In genomic region chr2:64652231-64653173, GRCh38 we compare ENCODE assay signal across 8 cellular contexts. TPM values are rescaled to one million over a fixed set of nuclear protein-coding genes. Genes with fewer than 3 reads are reported as not detected.
DNase-seq lines count a peak whose midpoint lies in the region; ATAC-seq and TF ChIP-seq lines count a peak whose summit lies in the region.

No MANE protein-coding gene starts in this region.

- peaks cover 55% of the 10 kb centered on the region for H4K20me1 ChIP-seq in neural progenitor cell (ENCODE audit: low read depth)

- H3K27ac ChIP-seq in WERI-Rb-1: peak overlapping the region; percentile 97
- H3K27ac ChIP-seq in neural progenitor cell: peak overlapping the region; percentile 99

- H3K36me3 Mint-ChIP-seq in neural progenitor cell: no peaks in the 10 kb centered on the region

- H3K4me3 Mint-ChIP-seq in neural progenitor cell: peak overlapping the region; percentile 88

- peaks cover 49% of the 10 kb centered on the region for H3K4me1 ChIP-seq in neural progenitor cell

- no peaks in the 10 kb centered on the region for H3K27me3 ChIP-seq in WERI-Rb-1 (ENCODE audit: insufficient read depth, low read depth, severe bottlenecking)
- no peaks in the 10 kb centered on the region for H3K27me3 ChIP-seq in neural progenitor cell

- H3K36me3 ChIP-seq in WERI-Rb-1 (peaks cover 6% of the 10 kb centered on the region), neural progenitor cell (no peaks in the 10 kb centered on the region)

- ATAC-seq in GM21528 (IDR thresholded peaks at IDR 0.05; ENCODE audit: low FRiP score, unreplicated experiment) (no peak), HG02588 (IDR thresholded peaks at IDR 0.05; ENCODE audit: unreplicated experiment) (no peak), GM19035 (IDR thresholded peaks at IDR 0.05; ENCODE audit: unreplicated experiment) (no peak)

- H3K27ac Mint-ChIP-seq in neural progenitor cell: peak overlapping the region; percentile 27

- H3K9me3 ChIP-seq in WERI-Rb-1 (ENCODE audit: severe bottlenecking) (no peaks in the 10 kb centered on the region), neural progenitor cell (ENCODE audit: low read depth) (no peaks in the 10 kb centered on the region)

- peaks cover 60% of the 10 kb centered on the region for H3F3A ChIP-seq in neural progenitor cell (ENCODE audit: low read depth)

- H3K27me3 Mint-ChIP-seq in neural progenitor cell (ENCODE audit: insufficient read depth, low read depth): no peaks in the 10 kb centered on the region

- TF ChIP-seq CTCF in WERI-Rb-1 (IDR thresholded peaks at IDR 0.05; ENCODE audit: low read depth, low read length) (no peak), fibroblast of mammary gland (conservative IDR thresholded peaks at IDR 0.05; ENCODE audit: control insufficient read depth, insufficient read depth, low read depth, low read length) (no peak), neural progenitor cell (IDR thresholded peaks at IDR 0.05) (no peak)

- DNase-seq in GM03348 (ENCODE audit: low spot score) (peak; percentile 55), M059J (ENCODE audit: low read depth) (peak; percentile 69), WERI-Rb-1 (peak; percentile 86), fibroblast of mammary gland (ENCODE audit: low read depth) (peak; percentile 73), neural progenitor cell (ENCODE audit: low spot score) (peak; percentile 64)

- peak overlapping the region; percentile 88 for H3K4me2 ChIP-seq in neural progenitor cell

- peak overlapping the region; percentile 77 for H3K4me3 ChIP-seq in WERI-Rb-1 (ENCODE audit: low read depth, low read length)
- H3K4me3 ChIP-seq in fibroblast of mammary gland (ENCODE audit: control insufficient read depth, low read depth, low read length): peak overlapping the region; percentile 86
- peak overlapping the region; percentile 99 for H3K4me3 ChIP-seq in neural progenitor cell

- no peak overlapping the region for H2AFZ ChIP-seq in neural progenitor cell (replicated peaks)

- peaks cover 57% of the 10 kb centered on the region for H3K79me2 ChIP-seq in neural progenitor cell (ENCODE audit: low read depth)

- peaks cover 58% of the 10 kb centered on the region for H3K4me1 Mint-ChIP-seq in neural progenitor cell

- peak overlapping the region; percentile 86 for H3K9ac ChIP-seq in neural progenitor cell

- no peaks in the 10 kb centered on the region for H3K9me3 Mint-ChIP-seq in neural progenitor cell

RNA-seq across cellular contexts. Expression of gene SERTAD2, which starts 1.2 kb away (rescaled TPM):
- total RNA-seq in M059J (2014; rRNA removed; shearing (Covaris generic)): 10.0 and 16.9 TPM in 2 replicates
- total RNA-seq in neural progenitor cell (ENCODE audit: low replicate concordance): 12.2 and 19.1 TPM in 2 replicates
